ENCODE assay signal across 33 cellular contexts in genomic region chr13:98184796-98185195, GRCh38. TPM values are rescaled to one million over a fixed set of nuclear protein-coding genes. Genes with fewer than 3 reads are reported as not detected.
A peak's percentile ranks its signal among the peaks of the same experiment; 100 is the strongest.
DNase-seq lines count a peak whose midpoint lies in the region; ATAC-seq and TF ChIP-seq lines count a peak whose summit lies in the region.
"Had no signal": no experiment of that assay in that cellular context is flagged by ENCODE, and none has a peak within 500 bp of the region (broad histone marks: within the 10 kb centered on the region; RNA-seq: fewer than 3 reads in every experiment).

No MANE protein-coding gene starts in this region.

- H3K9me2 ChIP-seq in GM23248 (ENCODE audit: insufficient read depth) = no peaks in the 10 kb centered on the region

- H3K27me3 Mint-ChIP-seq in osteocyte (ENCODE audit: unreplicated experiment) = no peaks in the 10 kb centered on the region
- H3K27me3 Mint-ChIP-seq: activated naive CD8-positive, alpha-beta T cell; IgD-negative memory B cell had no signal

- WGBS in GM23248 (ENCODE audit: low coverage in 1 of 2, low lambda C conversion rate in 2 of 2, missing lambda C conversion rate in 2 of 2), 2 experiments = 21 to 30% methylated on average over 1 of the region's 1 CpG

- peak overlapping the region; percentile 62 for H3K27ac Mint-ChIP-seq in osteocyte (ENCODE audit: unreplicated experiment)
- H3K27ac Mint-ChIP-seq: activated naive CD8-positive, alpha-beta T cell; IgD-negative memory B cell had no signal

- H3K27me3 ChIP-seq in GM23248 (replicated peaks; ENCODE audit: insufficient read depth) (no peaks in the 10 kb centered on the region), SJCRH30 (no peaks in the 10 kb centered on the region)
- H3K27me3 ChIP-seq: dorsolateral prefrontal cortex, heart right ventricle, suprapubic skin had no signal

- H3K4me2 ChIP-seq in GM23248 (ENCODE audit: unreplicated experiment) = no peak overlapping the region

- in situ Hi-C loops in GM23248 (cut with MboI) = no loop called here

- H3K79me2 ChIP-seq in GM23248 (ENCODE audit: insufficient read depth) = peaks cover 100% of the 10 kb centered on the region

- H2AFZ ChIP-seq in GM23248 = no peak overlapping the region

- H3K36me3 ChIP-seq in GM23248 (ENCODE audit: low read depth) (no peaks in the 10 kb centered on the region), SJCRH30 (no peaks in the 10 kb centered on the region)
- H3K36me3 ChIP-seq: heart right ventricle, lower lobe of right lung, suprapubic skin had no signal

- peaks cover 75% of the 10 kb centered on the region for H3K4me1 Mint-ChIP-seq in osteocyte (ENCODE audit: unreplicated experiment)
- H3K4me1 Mint-ChIP-seq: IgD-negative memory B cell had no signal

- peaks cover under 1% of the 10 kb centered on the region; the same call in 1 of the 2 replicates for H3K4me1 ChIP-seq in GM23248 (ENCODE audit: insufficient read depth)
- H3K4me1 ChIP-seq in SJCRH30 = peaks cover 3% of the 10 kb centered on the region; the same call in 1 of the 2 replicates

- H3K4me3 Mint-ChIP-seq in osteocyte (ENCODE audit: unreplicated experiment) = no peak overlapping the region
- H3K4me3 Mint-ChIP-seq: activated naive CD8-positive, alpha-beta T cell; IgD-negative memory B cell had no signal

- ATAC-seq in HG03460 (IDR thresholded peaks at IDR 0.05; ENCODE audit: unreplicated experiment) = no peak
- ATAC-seq: heart right ventricle, lower lobe of right lung, psoas muscle had no signal

- H3K4me3 ChIP-seq in GM23248 (no peak overlapping the region), fibroblast of villous mesenchyme (ENCODE audit: low read depth, low read length) (no peak overlapping the region), SJCRH30 (no peak overlapping the region)
- H3K4me3 ChIP-seq: dorsolateral prefrontal cortex, heart right ventricle, lower lobe of right lung, psoas muscle, SK-N-MC, suprapubic skin had no signal

- H3K27ac ChIP-seq in GM23248 (peak overlapping the region; percentile 31; the same call in 1 of the 2 replicates), SJCRH30 (no peak overlapping the region)
- H3K27ac ChIP-seq: dorsolateral prefrontal cortex, heart right ventricle, lower lobe of right lung, psoas muscle, SK-N-MC, suprapubic skin had no signal

- peak; percentile 70 for DNase-seq in GM23248
- DNase-seq in astrocyte of the hippocampus (ENCODE audit: low read depth, low spot score) = peak; percentile 59
- peak; percentile 76 for DNase-seq in fibroblast of villous mesenchyme (ENCODE audit: low read depth)
- DNase-seq in osteocyte (ENCODE audit: extremely low spot score, unreplicated experiment) = no peak
- DNase-seq in SJCRH30 = no peak
- no peak for DNase-seq in T-helper 9 cell
- no peak for DNase-seq in NCI-H526 (lab: John Stamatoyannopoulos, UW)
- DNase-seq: activated effector memory CD4-positive, alpha-beta T cell treated with Interleukin-2 at 50 U/mL for 16 hours; activated T-cell treated with anti-CD3 and anti-CD28 coated beads for 4 hours; aorta; C1 segment of cervical spinal cord; Caco-2; central memory CD4-positive, alpha-beta T cell; DMS79 treated with DMSO at 0.1 percent for 48 hours; dorsolateral prefrontal cortex; heart right ventricle; kidney glomerular epithelial cell; lower lobe of right lung; NCI-H1105 treated with DMSO at 0.1 percent for 48 hours; NCI-H2029 treated with DMSO at 0.1 percent for 48 hours; NCI-H82; psoas muscle; stimulated activated naive CD4-positive, alpha-beta T cell had no signal

- H3F3A ChIP-seq in GM23248 (ENCODE audit: insufficient read depth) = no peaks in the 10 kb centered on the region

- TF ChIP-seq CTCF in fibroblast of villous mesenchyme (IDR thresholded peaks at IDR 0.05; ENCODE audit: insufficient read depth, low read depth, low read length) (no peak), osteocyte (IDR thresholded peaks at IDR 0.05) (no peak)

- no peaks in the 10 kb centered on the region for H3K9me3 Mint-ChIP-seq in osteocyte (ENCODE audit: unreplicated experiment)

- peaks cover 17% of the 10 kb centered on the region for H3K36me3 Mint-ChIP-seq in osteocyte (ENCODE audit: unreplicated experiment)
- H3K36me3 Mint-ChIP-seq: activated naive CD8-positive, alpha-beta T cell had no signal

- 0 out of 2 replicates have a peak, but pooled peaks cover 7% of the 10 kb centered on the region for H4K20me1 ChIP-seq in GM23248 (ENCODE audit: insufficient read depth)

- H3K9ac ChIP-seq in GM23248 = no peak overlapping the region

- H3K9me3 ChIP-seq in GM23248 (ENCODE audit: low read depth) (no peaks in the 10 kb centered on the region), SJCRH30 (replicated peaks) (no peaks in the 10 kb centered on the region)
- H3K9me3 ChIP-seq: Caco-2, lower lobe of right lung, psoas muscle, suprapubic skin had no signal

RNA-seq across cellular contexts. Expression of gene RNF113B, which starts 7.7 kb away (rescaled TPM):
- not detected in 2 replicates for total RNA-seq in GM23248 (2014; rRNA removed; shearing (Covaris generic))
- polyA plus RNA-seq in GM23248 (2016; fragmentation: Nextera tagmentation; extraction: Ambion mirVana) = not detected in 2 replicates
- total RNA-seq in fibroblast of villous mesenchyme (not detected in 2 replicates), osteocyte (not detected in 2 replicates)
- not detected in 2 replicates for total RNA-seq in SJCRH30 (2014; rRNA removed; shearing (Covaris generic))
- total RNA-seq: aorta; Caco-2; dorsolateral prefrontal cortex; endothelial cell of umbilical vein; H4; heart right ventricle; lower lobe of right lung; MCF 10A; psoas muscle; suprapubic skin; T-helper 1 cell treated with Interleukin-12 subunit alpha and Interleukin-12 subunit beta and Interleukin-4 antibody, amounts not matched to agents 30 ng/mL and 1 ng/mL, for 36 hours; urinary bladder had no signal
- polyA plus RNA-seq: aorta, endothelial cell of umbilical vein, heart right ventricle, IgD-negative memory B cell, psoas muscle, urinary bladder had no signal

RNA-seq across cellular contexts. Expression of gene FARP1, which starts 41.9 kb away (rescaled TPM):
- 43.3 and 56.6 TPM in 2 replicates for total RNA-seq in GM23248 (2014; rRNA removed; shearing (Covaris generic))
- polyA plus RNA-seq in GM23248 (2016; fragmentation: Nextera tagmentation; extraction: Ambion mirVana) = 53.7 and 55.9 TPM in 2 replicates
- total RNA-seq in fibroblast of villous mesenchyme (110 and 125 TPM in 2 replicates), osteocyte (347 and 357 TPM in 2 replicates)
- total RNA-seq in SJCRH30 (2014; rRNA removed; shearing (Covaris generic)) = 31.2 and 32.5 TPM in 2 replicates

Comparison
In these comparisons a context has a peak if more than half of its experiments do, and no peak if none do; other contexts are left out.
1. DNase-seq: peak in GM23248 (single experiment), astrocyte of the hippocampus (single experiment) and fibroblast of villous mesenchyme (single experiment); none in osteocyte (single experiment), SJCRH30 (0 of 2), T-helper 9 cell (single experiment) and NCI-H526 (0 of 2).